In genomic region chr3:190697502-190697830, GRCh38 we compare ENCODE assay signal across 1 cellular context.
TF ChIP-seq lines count a peak whose summit lies in the region.

No MANE protein-coding gene starts in this region.

TF ChIP-seq in GM23338, 12 proteins besides CTCF, POLR2A, EP300 and RAD21:
- TF ChIP-seq JUNB (IDR thresholded peaks at IDR 0.05; ENCODE audit: unreplicated experiment) (no peak), CREB1 (CRISPR knock-in tag; IDR thresholded peaks at IDR 0.05; ENCODE audit: low read depth) (no peak), POLR2AphosphoS5 (IDR thresholded peaks at IDR 0.05; ENCODE audit: low read depth) (no peak), EZH2 (IDR thresholded peaks at IDR 0.05; ENCODE audit: low read depth, unreplicated experiment) (no peak)
